Comparison of ENCODE assay signal across 13 cellular contexts in the genomic region with DNA sequence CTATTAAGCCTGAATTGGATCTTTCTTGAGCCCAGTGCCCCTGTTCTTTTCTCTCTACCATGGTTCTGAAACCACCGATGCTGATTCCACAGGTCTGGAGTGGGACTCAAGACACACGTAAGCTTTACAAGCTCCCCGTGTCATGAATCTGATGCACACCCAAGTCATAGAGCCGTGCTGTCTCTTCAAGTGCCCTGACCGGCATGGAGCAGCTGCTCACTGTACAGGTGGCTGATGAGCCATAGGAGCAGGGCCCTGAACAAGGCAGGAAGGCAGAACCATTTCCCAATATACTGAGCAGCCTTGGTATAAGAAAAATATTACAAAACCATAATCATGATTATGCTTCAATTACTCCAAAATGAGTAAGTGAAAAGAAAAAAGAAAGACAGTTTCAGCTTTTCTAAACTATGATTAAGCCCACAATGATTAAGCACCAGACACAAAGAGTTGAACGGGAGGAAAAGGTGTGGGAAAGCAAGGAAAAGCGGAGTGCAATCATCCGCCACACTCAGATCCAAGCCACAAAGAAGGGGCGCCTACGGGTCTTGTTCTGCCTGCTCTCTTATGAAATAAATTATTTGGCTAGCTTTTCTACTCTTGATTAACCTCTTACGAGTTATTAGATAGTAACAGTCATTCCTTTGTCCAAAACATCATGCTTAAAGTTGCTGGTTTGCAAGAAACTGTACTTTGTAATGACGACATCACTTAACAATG.
"Had no signal": no experiment of that assay in that cellular context is flagged by ENCODE, and none has a peak within 500 bp of the region (broad histone marks: within the 10 kb centered on the region; RNA-seq: fewer than 3 reads in every experiment).

No MANE protein-coding gene starts in this region.

- H3K27ac Mint-ChIP-seq: activated B cell treated with CpG ODN at 0.5 μM for 24 hours; activated CD4-positive, alpha-beta T cell treated with anti-CD3 and anti-CD28 coated beads, Interleukin-2, amount 10 ng/mL, durations not matched to agents 7 days and 5 days; dendritic cell treated with granulocyte-macrophage colony-stimulating factor and Interleukin-4, amounts not matched to agents 40 ng/mL and 50 ng/mL, for 4 days had no signal

- H3K4me3 ChIP-seq: esophagus muscularis mucosa, stomach, thoracic aorta had no signal

- H3K27me3 Mint-ChIP-seq: activated B cell treated with CpG ODN at 0.5 μM for 24 hours; activated CD4-positive, alpha-beta T cell treated with anti-CD3 and anti-CD28 coated beads, Interleukin-2, amount 10 ng/mL, durations not matched to agents 7 days and 5 days; dendritic cell treated with granulocyte-macrophage colony-stimulating factor and Interleukin-4, amounts not matched to agents 40 ng/mL and 50 ng/mL, for 4 days had no signal

- H3K27me3 ChIP-seq: esophagus muscularis mucosa, foreskin keratinocyte, stomach had no signal

- H3K4me3 Mint-ChIP-seq: activated B cell treated with CpG ODN at 0.5 μM for 24 hours; activated CD4-positive, alpha-beta T cell treated with anti-CD3 and anti-CD28 coated beads, Interleukin-2, amount 10 ng/mL, durations not matched to agents 7 days and 5 days; dendritic cell treated with granulocyte-macrophage colony-stimulating factor and Interleukin-4, amounts not matched to agents 40 ng/mL and 50 ng/mL, for 4 days had no signal

- H3K4me1 ChIP-seq: esophagus muscularis mucosa, foreskin keratinocyte, stomach had no signal

- H3K4me1 Mint-ChIP-seq: activated B cell treated with CpG ODN at 0.5 μM for 24 hours had no signal

- ATAC-seq: activated naive CD4-positive, alpha-beta T cell treated with anti-CD3 and anti-CD28 coated beads, Interleukin-2, amount 50 U/mL, for 72 hours; foreskin keratinocyte had no signal

- H3K9me3 ChIP-seq: esophagus muscularis mucosa, stomach, thoracic aorta had no signal

- DNase-seq: activated B cell treated with CpG ODN at 0.5 μM for 24 hours; activated CD4-positive, alpha-beta T cell treated with anti-CD3 and anti-CD28 coated beads, Interleukin-2, amount 10 ng/mL, durations not matched to agents 7 days and 5 days; activated CD8-positive, alpha-beta memory T cell treated with anti-CD3 and anti-CD28 coated beads for 24 hours; activated effector memory CD4-positive, alpha-beta T cell treated with anti-CD3 and anti-CD28 coated beads, Interleukin-2, amount 50 U/mL, for 16 hours; amygdala; foreskin keratinocyte; hippocampal formation; small intestine; stomach had no signal

- H3K9me3 Mint-ChIP-seq: activated B cell treated with CpG ODN at 0.5 μM for 24 hours; activated CD4-positive, alpha-beta T cell treated with anti-CD3 and anti-CD28 coated beads, Interleukin-2, amount 10 ng/mL, durations not matched to agents 7 days and 5 days; activated naive CD4-positive, alpha-beta T cell treated with anti-CD3 and anti-CD28 coated beads, Interleukin-2, amount 50 U/mL, for 72 hours; dendritic cell treated with granulocyte-macrophage colony-stimulating factor and Interleukin-4, amounts not matched to agents 40 ng/mL and 50 ng/mL, for 4 days had no signal

- H3K27ac ChIP-seq: esophagus muscularis mucosa, foreskin keratinocyte, stomach, thoracic aorta had no signal
